8 cellular contexts compared by ENCODE assay signal in genomic region chr4:185394568-185395254, GRCh38. TPM values are rescaled to one million over a fixed set of nuclear protein-coding genes. Genes with fewer than 3 reads are reported as not detected.
DNase-seq lines count a peak whose midpoint lies in the region; ATAC-seq lines count a peak whose summit lies in the region.

No MANE protein-coding gene starts in this region.

- H3K27ac ChIP-seq in epithelial cell of prostate: peak overlapping the region; percentile 98

- DNase-seq in RPMI7951 (ENCODE audit: low read depth) (peak; percentile 23), epithelial cell of prostate (ENCODE audit: low read depth, low spot score) (no peak), skeletal muscle cell (ENCODE audit: low read depth) (no peak), ACHN (no peak), NCI-H146 treated with DMSO at 0.1 percent for 48 hours (lab: John Stamatoyannopoulos, UW; ENCODE audit: unreplicated experiment) (no peak), left colon (no peak)

- ATAC-seq in HG03139 (IDR thresholded peaks at IDR 0.05; ENCODE audit: unreplicated experiment): no peak
- ATAC-seq in left colon: no peak

- in situ Hi-C loops in ACHN (cut with HindIII; ENCODE audit: low pct_ligation_motif_present, low pct_unique_long_range_greater_than_20kb, low sequenced_read_pairs): no loop called here

- intact Hi-C loops in left colon (cut with DNase I, micrococcal nuclease): loop anchor here in 1 of 2 donors (10.0 kb wide), 1 partner anchor 210 kb away; no protein-coding TSS in a partner anchor

- H3K4me3 ChIP-seq in GM08714 (ENCODE audit: low read length) (peak overlapping the region; percentile 71; the same call in 1 of the 2 replicates), skeletal muscle cell (ENCODE audit: low read depth, low read length) (peak overlapping the region; percentile 70)

RNA-seq across cellular contexts. Expression of gene LRP2BP, which starts 1.0 kb away (rescaled TPM):
- 0.48 and 0.68 TPM in 2 replicates for total RNA-seq in RPMI7951 (2014; rRNA removed; shearing (Covaris generic))
- under 1 TPM; 0.40 to 0.70 TPM for total RNA-seq in left colon

RNA-seq across cellular contexts. Expression of gene ANKRD37, which starts 1.9 kb away (rescaled TPM):
- 23.3 and 38.2 TPM in 2 replicates for total RNA-seq in RPMI7951 (2014; rRNA removed; shearing (Covaris generic))
- 1 to 10 TPM; 5.0 to 9.1 TPM for total RNA-seq in left colon

RNA-seq across cellular contexts. Expression of gene UFSP2, which starts 31.1 kb away (rescaled TPM):
- 28.8 and 38.6 TPM in 2 replicates for total RNA-seq in RPMI7951 (2014; rRNA removed; shearing (Covaris generic))
- total RNA-seq in left colon: 10 to 100 TPM; 20.5 to 26.1 TPM
